In the genomic region with DNA sequence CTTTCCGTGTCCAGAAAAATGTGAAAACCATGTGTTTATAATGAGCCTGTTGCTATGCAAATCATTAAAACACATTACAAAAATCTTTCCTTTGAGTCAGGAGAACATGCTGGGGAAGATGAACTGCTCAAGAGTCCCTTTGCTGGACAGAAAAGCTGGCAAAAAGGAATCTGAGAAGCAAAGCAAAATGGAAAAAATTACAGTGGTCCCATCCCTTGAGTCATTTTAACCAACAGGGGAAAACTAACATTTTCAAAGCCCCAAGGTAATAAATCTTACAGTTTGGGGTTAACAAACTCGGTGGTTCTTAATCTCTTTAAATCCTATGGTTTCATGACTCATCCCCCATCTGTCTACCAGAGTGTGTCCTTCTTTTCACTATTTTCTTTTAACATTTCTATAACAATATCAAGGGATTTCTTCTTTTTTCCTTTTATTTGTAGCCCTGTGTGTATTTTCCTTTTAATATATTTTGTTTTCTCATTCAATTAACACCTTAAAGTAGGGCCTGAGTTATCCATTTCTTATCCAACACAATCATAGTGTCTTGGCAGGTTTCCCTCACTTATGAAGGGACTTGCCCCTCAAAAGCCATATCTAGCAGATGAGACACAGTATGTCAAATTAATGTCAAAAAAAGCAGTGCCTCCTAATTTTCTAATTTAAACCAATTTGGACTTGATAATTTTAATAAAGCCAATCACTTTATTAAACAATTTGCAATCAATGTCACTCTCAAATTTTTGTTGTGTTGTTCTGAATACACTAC, we compare ENCODE assay signal across 9 cellular contexts.
DNase-seq lines count a peak whose midpoint lies in the region; ATAC-seq and TF ChIP-seq lines count a peak whose summit lies in the region.
"Had no signal": no experiment of that assay in that cellular context is flagged by ENCODE, and none has a peak within 500 bp of the region (broad histone marks: within the 10 kb centered on the region; RNA-seq: fewer than 3 reads in every experiment).

No MANE protein-coding gene starts in this region.

- ATAC-seq in WTC11 (no peak), lower lobe of right lung (no peak)

- H3K4me1 Mint-ChIP-seq in WTC11: peaks cover 77% of the 10 kb centered on the region

- POLR2A ChIA-PET in AG04449 (lab: Yijun Ruan, JAX): interaction anchor here (1.0 kb wide), 1 partner anchor 27 kb away, joined by 4 read pairs; no protein-coding TSS in a partner anchor
- POLR2A ChIA-PET in WTC11 (lab: Charles Lee): no interaction called here

- H3K9me3 Mint-ChIP-seq in WTC11: peaks cover 3% of the 10 kb centered on the region

- H3K27ac Mint-ChIP-seq in WTC11: peak overlapping the region; percentile 99

- CTCF ChIA-PET in AG04449 (lab: Yijun Ruan, JAX) (interaction anchor here (1.7 to 2.6 kb wide), 2 partner anchors 114 to 139 kb away, joined by 11 read pairs; no protein-coding TSS in a partner anchor), WTC11 (lab: Charles Lee) (no interaction called here)

- H3K36me3 ChIP-seq in iPS-18a (ENCODE audit: control insufficient read depth, low read depth, low read length) (no peaks in the 10 kb centered on the region), ascending aorta (no peaks in the 10 kb centered on the region), lower lobe of right lung (no peaks in the 10 kb centered on the region)

- H3K4me3 Mint-ChIP-seq in WTC11: no peak overlapping the region; the same call in 1 of the 2 replicates

- TF ChIP-seq CTCF in AG04449 (IDR thresholded peaks at IDR 0.05; ENCODE audit: insufficient read depth, low read length, missing control alignments) (no peak), WTC11 (IDR thresholded peaks at IDR 0.05) (no peak), ascending aorta (IDR thresholded peaks at IDR 0.05) (no peak), lower lobe of right lung (IDR thresholded peaks at IDR 0.05) (no peak)

- peak; percentile 89 for DNase-seq in AG04449 (ENCODE audit: low read depth, low spot score)
- DNase-seq in HT-29 (ENCODE audit: low spot score): peak; percentile 30
- DNase-seq in WTC11 (ENCODE audit: low spot score): no peak
- DNase-seq in ecto neural progenitor cell (ENCODE audit: low spot score): no peak
- no peak for DNase-seq in stimulated activated naive CD4-positive, alpha-beta T cell treated with Interleukin-2 at 50 U/mL for 16 hours (lab: John Stamatoyannopoulos, UW)
- no peak for DNase-seq in ascending aorta (ENCODE audit: low spot score in 2 of 2)
- DNase-seq in lower lobe of right lung: no peak
- DNase-seq: activated effector memory CD4-positive, alpha-beta T cell treated with anti-CD3 and anti-CD28 coated beads, Interleukin-2, amount 50 U/mL, for 16 hours had no signal

- peaks cover 10% of the 10 kb centered on the region for H3K36me3 Mint-ChIP-seq in WTC11

- intact Hi-C loops in ascending aorta (cut with DNase I) (no loop called here), lower lobe of right lung (cut with DNase I) (no loop called here)

- H3K9ac ChIP-seq in iPS-18a (ENCODE audit: low read length): no peak overlapping the region

- H3K4me3 ChIP-seq in AG04449 (ENCODE audit: low read depth, low read length) (no peak overlapping the region), iPS-18a (ENCODE audit: low read length) (no peak overlapping the region), ascending aorta (no peak overlapping the region), lower lobe of right lung (no peak overlapping the region)

- H3K9me3 ChIP-seq in iPS-18a (ENCODE audit: control insufficient read depth, low read depth, low read length) (no peaks in the 10 kb centered on the region), ascending aorta (no peaks in the 10 kb centered on the region), lower lobe of right lung (no peaks in the 10 kb centered on the region)

- peak overlapping the region; percentile 34 for H3K27ac ChIP-seq in iPS-18a (ENCODE audit: low read length)
- no peak overlapping the region for H3K27ac ChIP-seq in ascending aorta
- no peak overlapping the region for H3K27ac ChIP-seq in lower lobe of right lung

- H3K4me1 ChIP-seq in iPS-18a (ENCODE audit: control insufficient read depth, low read depth, low read length) (peaks cover 47% of the 10 kb centered on the region), ascending aorta (peaks cover 0 to 4% of the 10 kb centered on the region in 2 donors), lower lobe of right lung (no peaks in the 10 kb centered on the region)

- H3K27me3 Mint-ChIP-seq in WTC11 (ENCODE audit: low read depth): no peaks in the 10 kb centered on the region

- no peaks in the 10 kb centered on the region for H3K27me3 ChIP-seq in iPS-18a (ENCODE audit: control insufficient read depth, insufficient read depth, low read length)
- no peaks in the 10 kb centered on the region for H3K27me3 ChIP-seq in ascending aorta
- H3K27me3 ChIP-seq in lower lobe of right lung (ENCODE audit: low read depth): no peaks in the 10 kb centered on the region

TF ChIP-seq in WTC11, 78 proteins besides CTCF, POLR2A, EP300 and RAD21:
- TF ChIP-seq NFE2L1 (CRISPR knock-in tag; IDR thresholded peaks at IDR 0.05): no peak
- no peak for TF ChIP-seq ZNF219 (CRISPR knock-in tag; IDR thresholded peaks at IDR 0.05; ENCODE audit: borderline replicate concordance)
- TF ChIP-seq GRHL2 (CRISPR knock-in tag; IDR thresholded peaks at IDR 0.05; ENCODE audit: insufficient replicate concordance, severe bottlenecking): no peak
- no peak for TF ChIP-seq FOXP1 (CRISPR knock-in tag; IDR thresholded peaks at IDR 0.05; ENCODE audit: borderline replicate concordance)
- TF ChIP-seq, protein P1, sequence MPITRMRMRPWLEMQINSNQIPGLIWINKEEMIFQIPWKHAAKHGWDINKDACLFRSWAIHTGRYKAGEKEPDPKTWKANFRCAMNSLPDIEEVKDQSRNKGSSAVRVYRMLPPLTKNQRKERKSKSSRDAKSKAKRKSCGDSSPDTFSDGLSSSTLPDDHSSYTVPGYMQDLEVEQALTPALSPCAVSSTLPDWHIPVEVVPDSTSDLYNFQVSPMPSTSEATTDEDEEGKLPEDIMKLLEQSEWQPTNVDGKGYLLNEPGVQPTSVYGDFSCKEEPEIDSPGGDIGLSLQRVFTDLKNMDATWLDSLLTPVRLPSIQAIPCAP (CRISPR knock-in tag; IDR thresholded peaks at IDR 0.05): no peak
- no peak for TF ChIP-seq SMAD3 (CRISPR knock-in tag; IDR thresholded peaks at IDR 0.05; ENCODE audit: borderline replicate concordance)
- TF ChIP-seq NR3C1 (CRISPR knock-in tag; conservative IDR thresholded peaks at IDR 0.05; ENCODE audit: low read depth): no peak

Comparison
In these comparisons a context has a peak if more than half of its experiments do, and no peak if none do; other contexts are left out.
1. DNase-seq: peak in AG04449 (single experiment) and HT-29 (single experiment); none in WTC11 (single experiment), ecto neural progenitor cell (single experiment), stimulated activated naive CD4-positive, alpha-beta T cell treated with Interleukin-2 at 50 U/mL for 16 hours (single experiment), ascending aorta (0 of 2) and lower lobe of right lung (single experiment).